ENCODE assay signal across 8 cellular contexts in the genomic region with DNA sequence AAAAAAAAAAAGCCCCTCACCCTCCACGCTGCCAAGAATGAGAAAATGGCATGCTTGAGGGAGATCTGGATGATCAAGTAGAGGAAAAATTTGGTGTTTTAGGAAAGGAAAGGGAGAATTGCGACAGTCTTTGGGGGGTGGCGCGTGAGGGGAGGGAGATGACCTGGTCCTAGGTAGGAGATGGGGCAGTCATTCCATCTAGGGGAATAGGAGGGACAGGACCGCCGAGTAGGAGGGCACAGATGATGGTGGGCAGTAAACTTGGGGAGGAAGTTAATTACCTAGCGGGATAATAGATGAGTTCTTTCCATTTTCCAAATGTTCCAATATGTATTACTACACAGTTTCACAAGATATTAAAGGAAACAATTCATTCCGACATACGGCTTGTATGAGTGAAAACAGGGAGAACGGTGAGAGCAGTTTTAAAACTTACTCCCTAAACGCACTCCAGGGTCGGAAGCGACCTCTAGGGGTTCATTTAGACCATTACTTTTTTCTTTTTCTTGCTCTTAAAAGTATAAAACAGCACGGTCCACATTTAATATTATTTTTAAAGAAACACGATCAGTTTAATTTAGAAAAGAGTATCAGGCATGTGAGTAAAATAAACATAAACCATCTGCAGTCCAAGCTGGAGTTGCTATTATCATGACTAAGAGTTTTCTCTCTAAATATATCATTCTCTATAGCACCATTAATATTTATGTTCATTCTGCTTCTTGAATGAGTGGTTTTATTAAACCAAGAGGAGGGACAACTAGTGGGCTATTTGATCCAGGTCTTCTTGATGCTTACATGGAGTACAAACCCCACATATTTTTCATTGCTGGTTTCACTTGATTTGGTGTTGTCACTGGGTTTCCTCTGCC. TPM values are rescaled to one million over a fixed set of nuclear protein-coding genes. Genes with fewer than 3 reads are reported as not detected.
A peak's percentile ranks its signal among the peaks of the same experiment; 100 is the strongest.
DNase-seq lines count a peak whose midpoint lies in the region; ATAC-seq and TF ChIP-seq lines count a peak whose summit lies in the region.

No MANE protein-coding gene starts in this region.

- peak overlapping the region; percentile 56 for H3K4me3 ChIP-seq in CD4-positive, CD25-positive, alpha-beta regulatory T cell (ENCODE audit: low read depth, low read length)

- H3K27me3 Mint-ChIP-seq in CD4-positive, CD25-positive, alpha-beta regulatory T cell = peaks cover 5% of the 10 kb centered on the region
- no peaks in the 10 kb centered on the region for H3K27me3 Mint-ChIP-seq in stimulated activated naive CD8-positive, alpha-beta T cell treated with anti-CD3 and anti-CD28 coated beads, Interleukin-15, amount 100 ng/mL, for 72 hours

- H3K27ac ChIP-seq in CD4-positive, CD25-positive, alpha-beta regulatory T cell (ENCODE audit: insufficient read depth, low read length, poor library complexity, severe bottlenecking) = no peak overlapping the region

- H3K9me3 Mint-ChIP-seq in CD4-positive, CD25-positive, alpha-beta regulatory T cell = no peaks in the 10 kb centered on the region
- H3K9me3 Mint-ChIP-seq in stimulated activated naive CD8-positive, alpha-beta T cell treated with anti-CD3 and anti-CD28 coated beads, Interleukin-15, amount 100 ng/mL, for 72 hours = no peaks in the 10 kb centered on the region

- in situ Hi-C loops in GM13977 (cut with MboI; ENCODE audit: low pct_unique_long_range_greater_than_20kb, low sequenced_read_pairs, unreplicated experiment) = loop anchor here (25.0 kb wide), 1 partner anchor 429 kb away; a partner anchor contains a TSS

- no peaks in the 10 kb centered on the region for H3K9me3 ChIP-seq in CD4-positive, CD25-positive, alpha-beta regulatory T cell (ENCODE audit: control insufficient read depth in 2 of 2, low read length in 2 of 2)

- peaks cover 21% of the 10 kb centered on the region for H3K4me1 ChIP-seq in CD4-positive, CD25-positive, alpha-beta regulatory T cell (ENCODE audit: control insufficient read depth, insufficient read depth, low read length, poor library complexity, severe bottlenecking)

- intact Hi-C loops in posterior vena cava (cut with DNase I) = loop anchor here in 1 of 2 donors (10.0 kb wide), 1 partner anchor 851 kb away; no protein-coding TSS in a partner anchor

- ATAC-seq in CD4-positive, CD25-positive, alpha-beta regulatory T cell (ENCODE audit: low read depth in 2 of 2) = no peak
- no peak for ATAC-seq in stimulated activated naive CD8-positive, alpha-beta T cell treated with anti-CD3 and anti-CD28 coated beads, Interleukin-15, amount 100 ng/mL, for 72 hours
- no peak for ATAC-seq in activated CD4-positive, CD25-positive, alpha-beta regulatory T cell treated with anti-CD3 and anti-CD28 coated beads, Interleukin-2, amount 50 U/mL, for 24 hours

- no peaks in the 10 kb centered on the region for H3K36me3 ChIP-seq in CD4-positive, CD25-positive, alpha-beta regulatory T cell (ENCODE audit: control insufficient read depth, insufficient read depth, low read length)

- peak overlapping the region in 3 of 4 donors; percentile 0 to 75 (median 65) for H3K4me3 Mint-ChIP-seq in CD4-positive, CD25-positive, alpha-beta regulatory T cell
- peak overlapping the region; percentile 73 to 74 for H3K4me3 Mint-ChIP-seq in stimulated activated naive CD8-positive, alpha-beta T cell treated with anti-CD3 and anti-CD28 coated beads, Interleukin-15, amount 100 ng/mL, for 72 hours

- H3K4me1 Mint-ChIP-seq in CD4-positive, CD25-positive, alpha-beta regulatory T cell = peaks cover 12 to 34% (median 18%) of the 10 kb centered on the region in 4 donors
- H3K4me1 Mint-ChIP-seq in stimulated activated naive CD8-positive, alpha-beta T cell treated with anti-CD3 and anti-CD28 coated beads, Interleukin-15, amount 100 ng/mL, for 72 hours = peaks cover 18% of the 10 kb centered on the region

- no peak overlapping the region for H3K27ac Mint-ChIP-seq in CD4-positive, CD25-positive, alpha-beta regulatory T cell
- H3K27ac Mint-ChIP-seq in stimulated activated naive CD8-positive, alpha-beta T cell treated with anti-CD3 and anti-CD28 coated beads, Interleukin-15, amount 100 ng/mL, for 72 hours = peak overlapping the region in 1 of 2 donors; percentile 55

- TF ChIP-seq CTCF in GM13977 (IDR thresholded peaks at IDR 0.05; ENCODE audit: extremely low read depth, insufficient read depth, missing control alignments) = peak; percentile 60

- peak in 2 of 3 donors; percentile 66 to 70 for DNase-seq in CD4-positive, CD25-positive, alpha-beta regulatory T cell
- DNase-seq in GM13977 (ENCODE audit: low spot score) (no peak), NCI-H69 (lab: John Stamatoyannopoulos, UW) (peak; percentile 74), amniotic epithelial cell (ENCODE audit: low read depth) (peak; percentile 64), inferior parietal cortex (ENCODE audit: extremely low spot score) (peak; percentile 79), posterior vena cava (ENCODE audit: low spot score) (no peak)
- peak; percentile 25 to 28 for DNase-seq in stimulated activated naive CD8-positive, alpha-beta T cell treated with anti-CD3 and anti-CD28 coated beads, Interleukin-15, amount 100 ng/mL, for 72 hours

- H3K36me3 Mint-ChIP-seq in CD4-positive, CD25-positive, alpha-beta regulatory T cell = no peaks in the 10 kb centered on the region

- H3K27me3 ChIP-seq in CD4-positive, CD25-positive, alpha-beta regulatory T cell (ENCODE audit: control insufficient read depth, insufficient read depth, low read length) = no peaks in the 10 kb centered on the region

RNA-seq across cellular contexts. Expression of a gene that starts 3.0 kb away (rescaled TPM):
- 15.5 TPM for total RNA-seq in CD4-positive, CD25-positive, alpha-beta regulatory T cell
- 1 to 10 TPM; 6.3 to 9.8 (median 7.7) TPM for polyA plus RNA-seq in CD4-positive, CD25-positive, alpha-beta regulatory T cell
- 10 to 100 TPM in 1 of 2 donors, 1 to 10 TPM in 1; 8.0 to 14.8 TPM for total RNA-seq in posterior vena cava

RNA-seq across cellular contexts. Expression of a gene that starts 11.5 kb away (rescaled TPM):
- 6.5 TPM for total RNA-seq in CD4-positive, CD25-positive, alpha-beta regulatory T cell
- polyA plus RNA-seq in CD4-positive, CD25-positive, alpha-beta regulatory T cell = 1 to 10 TPM; 3.0 to 4.7 (median 3.2) TPM
- 1 to 10 TPM; 6.0 to 7.3 TPM for total RNA-seq in posterior vena cava

RNA-seq across cellular contexts. Expression of a gene that starts 41.1 kb away (rescaled TPM):
- not detected for total RNA-seq in CD4-positive, CD25-positive, alpha-beta regulatory T cell
- under 1 TPM in 2 of 4 donors, not detected in 2; 0.54 to 0.94 TPM for polyA plus RNA-seq in CD4-positive, CD25-positive, alpha-beta regulatory T cell
- not detected for total RNA-seq in posterior vena cava

Comparison
In these comparisons a context has a peak if more than half of its experiments do, and no peak if none do; other contexts are left out.
1. DNase-seq: peak in CD4-positive, CD25-positive, alpha-beta regulatory T cell (2 of 3), NCI-H69 (single experiment), amniotic epithelial cell (single experiment), inferior parietal cortex (single experiment) and stimulated activated naive CD8-positive, alpha-beta T cell treated with anti-CD3 and anti-CD28 coated beads, Interleukin-15, amount 100 ng/mL, for 72 hours (2 of 2); none in GM13977 (single experiment) and posterior vena cava (single experiment).